Comparison of ENCODE assay signal across 1 cellular context in genomic region chr11:74170694-74171629, GRCh38.
TF ChIP-seq lines count a peak whose summit lies in the region.

C2CD3 (minus strand) TSS chr11:74171002; CDS start chr11:74170792, 210 bp downstream.
A gene with protein sequence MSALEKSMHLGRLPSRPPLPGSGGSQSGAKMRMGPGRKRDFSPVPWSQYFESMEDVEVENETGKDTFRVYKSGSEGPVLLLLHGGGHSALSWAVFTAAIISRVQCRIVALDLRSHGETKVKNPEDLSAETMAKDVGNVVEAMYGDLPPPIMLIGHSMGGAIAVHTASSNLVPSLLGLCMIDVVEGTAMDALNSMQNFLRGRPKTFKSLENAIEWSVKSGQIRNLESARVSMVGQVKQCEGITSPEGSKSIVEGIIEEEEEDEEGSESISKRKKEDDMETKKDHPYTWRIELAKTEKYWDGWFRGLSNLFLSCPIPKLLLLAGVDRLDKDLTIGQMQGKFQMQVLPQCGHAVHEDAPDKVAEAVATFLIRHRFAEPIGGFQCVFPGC (plus strand): TSS chr11:74171289. CDS start chr11:74171422, 133 bp downstream.

TF ChIP-seq in HepG2, 621 proteins besides CTCF, POLR2A, EP300 and RAD21 (continued from another document and continues in another):
- TF ChIP-seq, protein P1, sequence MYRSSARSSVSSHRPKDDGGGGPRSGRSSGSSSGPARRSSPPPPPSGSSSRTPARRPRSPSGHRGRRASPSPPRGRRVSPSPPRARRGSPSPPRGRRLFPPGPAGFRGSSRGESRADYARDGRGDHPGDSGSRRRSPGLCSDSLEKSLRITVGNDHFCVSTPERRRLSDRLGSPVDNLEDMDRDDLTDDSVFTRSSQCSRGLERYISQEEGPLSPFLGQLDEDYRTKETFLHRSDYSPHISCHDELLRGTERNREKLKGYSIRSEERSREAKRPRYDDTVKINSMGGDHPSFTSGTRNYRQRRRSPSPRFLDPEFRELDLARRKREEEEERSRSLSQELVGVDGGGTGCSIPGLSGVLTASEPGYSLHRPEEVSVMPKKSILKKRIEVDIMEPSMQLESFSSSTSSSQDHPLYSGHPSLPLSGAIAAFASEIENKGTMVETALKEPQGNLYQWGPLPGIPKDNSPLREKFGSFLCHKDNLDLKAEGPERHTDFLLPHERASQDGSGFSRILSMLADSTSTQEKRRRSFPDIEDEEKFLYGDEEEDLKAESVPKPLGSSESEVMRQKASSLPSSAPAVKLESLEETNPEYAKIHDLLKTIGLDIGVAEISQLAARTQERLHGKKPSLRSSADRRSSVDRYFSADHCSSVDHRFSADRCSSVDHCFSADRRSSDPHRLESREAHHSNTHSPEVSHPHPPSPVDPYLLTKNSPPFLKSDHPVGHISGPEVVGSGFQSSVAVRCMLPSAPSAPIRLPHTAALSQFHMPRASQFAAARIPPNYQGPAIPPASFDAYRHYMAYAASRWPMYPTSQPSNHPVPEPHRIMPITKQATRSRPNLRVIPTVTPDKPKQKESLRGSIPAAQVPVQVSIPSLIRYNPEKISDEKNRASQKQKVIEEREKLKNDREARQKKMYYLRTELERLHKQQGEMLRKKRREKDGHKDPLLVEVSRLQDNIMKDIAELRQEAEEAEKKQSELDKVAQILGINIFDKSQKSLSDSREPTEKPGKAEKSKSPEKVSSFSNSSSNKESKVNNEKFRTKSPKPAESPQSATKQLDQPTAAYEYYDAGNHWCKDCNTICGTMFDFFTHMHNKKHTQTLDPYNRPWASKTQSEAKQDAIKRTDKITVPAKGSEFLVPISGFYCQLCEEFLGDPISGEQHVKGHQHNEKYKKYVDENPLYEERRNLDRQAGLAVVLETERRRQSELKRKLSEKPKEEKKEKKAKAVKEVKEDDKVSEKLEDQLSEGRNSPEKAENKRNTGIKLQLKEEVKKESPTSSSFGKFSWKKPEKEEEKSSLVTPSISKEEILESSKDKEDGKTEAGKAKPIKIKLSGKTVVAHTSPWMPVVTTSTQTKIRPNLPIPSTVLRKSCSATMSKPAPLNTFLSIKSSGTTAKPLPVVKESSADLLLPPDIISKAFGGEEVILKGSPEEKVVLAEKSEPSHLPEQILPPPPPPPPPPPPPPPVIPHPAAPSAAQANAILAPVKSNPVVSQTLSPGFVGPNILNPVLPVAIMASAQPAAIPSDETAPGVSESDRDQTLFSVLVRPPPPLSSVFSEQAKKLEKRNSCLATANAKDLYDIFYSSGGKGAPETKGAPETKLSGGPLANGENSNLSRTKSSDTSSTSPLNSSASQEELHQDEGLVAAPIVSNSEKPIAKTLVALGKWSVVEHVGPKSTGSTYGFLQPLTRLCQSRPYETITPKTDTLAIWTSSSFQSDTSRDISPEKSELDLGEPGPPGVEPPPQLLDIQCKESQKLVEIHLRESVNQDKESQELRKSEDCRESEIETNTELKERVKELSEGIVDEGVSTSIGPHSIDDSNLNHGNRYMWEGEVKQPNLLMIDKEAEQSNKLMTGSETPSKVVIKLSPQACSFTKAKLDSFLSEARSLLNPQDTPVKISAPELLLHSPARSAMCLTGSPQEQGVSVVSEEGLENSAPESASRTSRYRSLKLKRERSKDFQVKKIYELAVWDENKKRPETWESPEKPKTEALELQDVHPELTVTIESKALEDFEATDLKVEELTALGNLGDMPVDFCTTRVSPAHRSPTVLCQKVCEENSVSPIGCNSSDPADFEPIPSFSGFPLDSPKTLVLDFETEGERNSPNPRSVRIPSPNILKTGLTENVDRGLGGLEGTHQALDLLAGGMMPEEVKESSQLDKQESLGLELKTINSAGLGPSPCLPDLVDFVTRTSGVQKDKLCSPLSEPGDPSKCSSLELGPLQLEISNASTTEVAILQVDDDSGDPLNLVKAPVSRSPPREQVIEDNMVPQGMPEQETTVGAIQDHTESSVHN (CRISPR knock-in tag; IDR thresholded peaks at IDR 0.05), result peak; percentile 79; the same call in 1 of the 2 replicates
- TF ChIP-seq ZNF33B (CRISPR knock-in tag; IDR thresholded peaks at IDR 0.05) (peak; percentile 65; the same call in 1 of the 2 replicates), HNRNPH1 (optimal IDR thresholded peaks at IDR 0.05; ENCODE audit: low read depth, low read length) (no peak), ZBTB1 (CRISPR knock-in tag; IDR thresholded peaks at IDR 0.05; ENCODE audit: borderline replicate concordance) (no peak), NCOR1 (IDR thresholded peaks at IDR 0.05; ENCODE audit: borderline replicate concordance, low read length) (peak; percentile 56; the same call in 1 of the 2 replicates), NFRKB (IDR thresholded peaks at IDR 0.05) (no peak), IRF9 (CRISPR knock-in tag; IDR thresholded peaks at IDR 0.05; ENCODE audit: borderline replicate concordance) (no peak), HNRNPLL (IDR thresholded peaks at IDR 0.05; ENCODE audit: low read depth, low read length, poor library complexity, severe bottlenecking) (peak; percentile 99), ZNF597 (CRISPR knock-in tag; IDR thresholded peaks at IDR 0.05) (no peak), DR1 (CRISPR knock-in tag; IDR thresholded peaks at IDR 0.05) (peak; percentile 73), POLR2AphosphoS2 (IDR thresholded peaks at IDR 0.05; ENCODE audit: low read depth, low read length) (no peak), ZNF792 (CRISPR knock-in tag; IDR thresholded peaks at IDR 0.05) (peak; percentile 51), ZFAT (CRISPR knock-in tag; conservative IDR thresholded peaks at IDR 0.05) (no peak), NFYC (CRISPR knock-in tag; IDR thresholded peaks at IDR 0.05) (peak; percentile 84), SOX6 (IDR thresholded peaks at IDR 0.05) (no peak), SOX6 (CRISPR knock-in tag; IDR thresholded peaks at IDR 0.05) (no peak), PHF5A (CRISPR knock-in tag; IDR thresholded peaks at IDR 0.05; ENCODE audit: low read depth, unreplicated experiment) (no peak), SRF (IDR thresholded peaks at IDR 0.05; ENCODE audit: low read depth, low read length) (no peak), ZMAT3 (CRISPR knock-in tag; conservative IDR thresholded peaks at IDR 0.05) (peak; percentile 76), THAP9 (CRISPR knock-in tag; IDR thresholded peaks at IDR 0.05; ENCODE audit: borderline replicate concordance) (peak; percentile 93; the same call in 1 of the 2 replicates), MBNL3 (CRISPR knock-in tag; conservative IDR thresholded peaks at IDR 0.05) (no peak), RFX1 (IDR thresholded peaks at IDR 0.05) (peak; percentile 39; the same call in 1 of the 2 replicates), ZBTB7B (CRISPR knock-in tag; IDR thresholded peaks at IDR 0.05) (peak; percentile 60; the same call in 1 of the 2 replicates), GFI1 (CRISPR knock-in tag; IDR thresholded peaks at IDR 0.05; ENCODE audit: borderline replicate concordance) (no peak; the same call in 1 of the 2 replicates), FOSL1 (CRISPR knock-in tag; IDR thresholded peaks at IDR 0.05; ENCODE audit: borderline replicate concordance) (no peak), EEA1 (CRISPR knock-in tag; IDR thresholded peaks at IDR 0.05; ENCODE audit: borderline replicate concordance) (peak; percentile 82; the same call in 1 of the 2 replicates), KMT2A (CRISPR knock-in tag; IDR thresholded peaks at IDR 0.05) (peak; percentile 73), U2AF1 (optimal IDR thresholded peaks at IDR 0.05; ENCODE audit: low read depth, low read length) (no peak), ZNF230 (CRISPR knock-in tag; IDR thresholded peaks at IDR 0.05) (peak; percentile 90; the same call in 1 of the 2 replicates), CHCHD3 (CRISPR knock-in tag; IDR thresholded peaks at IDR 0.05) (no peak), ZNF691 (CRISPR knock-in tag; IDR thresholded peaks at IDR 0.05; ENCODE audit: borderline replicate concordance, low read depth) (peak; percentile 87; the same call in 1 of the 2 replicates), HOXA3 (CRISPR knock-in tag; IDR thresholded peaks at IDR 0.05) (peak; percentile 75; the same call in 1 of the 2 replicates), KDM6A (CRISPR knock-in tag; IDR thresholded peaks at IDR 0.05; ENCODE audit: low read depth) (no peak), SUZ12 (IDR thresholded peaks at IDR 0.05; ENCODE audit: low read depth, low read length) (peak; percentile 56; the same call in 1 of the 2 replicates), CENPX (CRISPR knock-in tag; IDR thresholded peaks at IDR 0.05) (no peak), ZNF264 (CRISPR knock-in tag; IDR thresholded peaks at IDR 0.05) (peak; percentile 36; the same call in 1 of the 2 replicates), RFX3 (CRISPR knock-in tag; IDR thresholded peaks at IDR 0.05) (peak; percentile 64)
- TF ChIP-seq, protein P2, sequence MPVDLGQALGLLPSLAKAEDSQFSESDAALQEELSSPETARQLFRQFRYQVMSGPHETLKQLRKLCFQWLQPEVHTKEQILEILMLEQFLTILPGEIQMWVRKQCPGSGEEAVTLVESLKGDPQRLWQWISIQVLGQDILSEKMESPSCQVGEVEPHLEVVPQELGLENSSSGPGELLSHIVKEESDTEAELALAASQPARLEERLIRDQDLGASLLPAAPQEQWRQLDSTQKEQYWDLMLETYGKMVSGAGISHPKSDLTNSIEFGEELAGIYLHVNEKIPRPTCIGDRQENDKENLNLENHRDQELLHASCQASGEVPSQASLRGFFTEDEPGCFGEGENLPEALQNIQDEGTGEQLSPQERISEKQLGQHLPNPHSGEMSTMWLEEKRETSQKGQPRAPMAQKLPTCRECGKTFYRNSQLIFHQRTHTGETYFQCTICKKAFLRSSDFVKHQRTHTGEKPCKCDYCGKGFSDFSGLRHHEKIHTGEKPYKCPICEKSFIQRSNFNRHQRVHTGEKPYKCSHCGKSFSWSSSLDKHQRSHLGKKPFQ (CRISPR knock-in tag; IDR thresholded peaks at IDR 0.05; ENCODE audit: insufficient replicate concordance), result no peak
- TF ChIP-seq, protein P3, sequence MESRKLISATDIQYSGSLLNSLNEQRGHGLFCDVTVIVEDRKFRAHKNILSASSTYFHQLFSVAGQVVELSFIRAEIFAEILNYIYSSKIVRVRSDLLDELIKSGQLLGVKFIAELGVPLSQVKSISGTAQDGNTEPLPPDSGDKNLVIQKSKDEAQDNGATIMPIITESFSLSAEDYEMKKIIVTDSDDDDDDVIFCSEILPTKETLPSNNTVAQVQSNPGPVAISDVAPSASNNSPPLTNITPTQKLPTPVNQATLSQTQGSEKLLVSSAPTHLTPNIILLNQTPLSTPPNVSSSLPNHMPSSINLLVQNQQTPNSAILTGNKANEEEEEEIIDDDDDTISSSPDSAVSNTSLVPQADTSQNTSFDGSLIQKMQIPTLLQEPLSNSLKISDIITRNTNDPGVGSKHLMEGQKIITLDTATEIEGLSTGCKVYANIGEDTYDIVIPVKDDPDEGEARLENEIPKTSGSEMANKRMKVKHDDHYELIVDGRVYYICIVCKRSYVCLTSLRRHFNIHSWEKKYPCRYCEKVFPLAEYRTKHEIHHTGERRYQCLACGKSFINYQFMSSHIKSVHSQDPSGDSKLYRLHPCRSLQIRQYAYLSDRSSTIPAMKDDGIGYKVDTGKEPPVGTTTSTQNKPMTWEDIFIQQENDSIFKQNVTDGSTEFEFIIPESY (CRISPR knock-in tag; IDR thresholded peaks at IDR 0.05), result no peak; the same call in 1 of the 2 replicates
- TF ChIP-seq, protein P4, sequence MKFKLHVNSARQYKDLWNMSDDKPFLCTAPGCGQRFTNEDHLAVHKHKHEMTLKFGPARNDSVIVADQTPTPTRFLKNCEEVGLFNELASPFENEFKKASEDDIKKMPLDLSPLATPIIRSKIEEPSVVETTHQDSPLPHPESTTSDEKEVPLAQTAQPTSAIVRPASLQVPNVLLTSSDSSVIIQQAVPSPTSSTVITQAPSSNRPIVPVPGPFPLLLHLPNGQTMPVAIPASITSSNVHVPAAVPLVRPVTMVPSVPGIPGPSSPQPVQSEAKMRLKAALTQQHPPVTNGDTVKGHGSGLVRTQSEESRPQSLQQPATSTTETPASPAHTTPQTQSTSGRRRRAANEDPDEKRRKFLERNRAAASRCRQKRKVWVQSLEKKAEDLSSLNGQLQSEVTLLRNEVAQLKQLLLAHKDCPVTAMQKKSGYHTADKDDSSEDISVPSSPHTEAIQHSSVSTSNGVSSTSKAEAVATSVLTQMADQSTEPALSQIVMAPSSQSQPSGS (CRISPR knock-in tag; IDR thresholded peaks at IDR 0.05), result peak; percentile 35; the same call in 1 of the 2 replicates
